In genomic region chr18:75915941-75916640, GRCh38 we compare ENCODE assay signal across 9 cellular contexts.
DNase-seq lines count a peak whose midpoint lies in the region; ATAC-seq and TF ChIP-seq lines count a peak whose summit lies in the region.
"Had no signal": no experiment of that assay in that cellular context is flagged by ENCODE, and none has a peak within 500 bp of the region (broad histone marks: within the 10 kb centered on the region; RNA-seq: fewer than 3 reads in every experiment).

No MANE protein-coding gene starts in this region.

- no peak for TF ChIP-seq EP300 in esophagus muscularis mucosa (IDR thresholded peaks at IDR 0.05)

- H3K36me3 ChIP-seq in esophagus muscularis mucosa: no peaks in the 10 kb centered on the region
- H3K36me3 ChIP-seq in neural progenitor cell: no peaks in the 10 kb centered on the region

- peak overlapping the region; percentile 83 for H3K4me3 Mint-ChIP-seq in neural progenitor cell
- H3K4me3 Mint-ChIP-seq in activated T-helper 17 cell treated with anti-CD3 and anti-CD28 coated beads, Interleukin-2, amount 50 U/mL, for 72 hours: no peak overlapping the region

- CTCF ChIA-PET in HEK293T (lab: Yijun Ruan, JAX): no interaction called here

- no peaks in the 10 kb centered on the region for H4K20me1 ChIP-seq in neural progenitor cell (ENCODE audit: low read depth)

- H3K27me3 Mint-ChIP-seq in neural progenitor cell (ENCODE audit: insufficient read depth, low read depth): peaks cover 5% of the 10 kb centered on the region
- peaks cover 28% of the 10 kb centered on the region for H3K27me3 Mint-ChIP-seq in activated T-helper 17 cell treated with anti-CD3 and anti-CD28 coated beads, Interleukin-2, amount 50 U/mL, for 72 hours

- H3K4me3 ChIP-seq in AG10803 (ENCODE audit: low read length): peak overlapping the region; percentile 42
- peak overlapping the region; percentile 56 to 67 (median 58) for H3K4me3 ChIP-seq in esophagus muscularis mucosa
- H3K4me3 ChIP-seq in neural progenitor cell: peak overlapping the region; percentile 66

- H3K9me3 ChIP-seq in esophagus muscularis mucosa (no peaks in the 10 kb centered on the region), neural progenitor cell (ENCODE audit: low read depth) (no peaks in the 10 kb centered on the region)

- H2AFZ ChIP-seq in neural progenitor cell (replicated peaks): peak overlapping the region; percentile 99

- H3K36me3 Mint-ChIP-seq in neural progenitor cell: no peaks in the 10 kb centered on the region
- no peaks in the 10 kb centered on the region for H3K36me3 Mint-ChIP-seq in activated T-helper 17 cell treated with anti-CD3 and anti-CD28 coated beads, Interleukin-2, amount 50 U/mL, for 72 hours (ENCODE audit: low read depth)

- DNase-seq in AG10803 (ENCODE audit: low read depth): peak; percentile 1
- peak; percentile 66 for DNase-seq in NCI-H128 (lab: John Stamatoyannopoulos, UW; ENCODE audit: unreplicated experiment)
- DNase-seq in esophagus muscularis mucosa (ENCODE audit: extremely low spot score): peak; percentile 64
- DNase-seq in neural progenitor cell (ENCODE audit: low spot score): peak; percentile 96
- DNase-seq in HEK293T (ENCODE audit: extremely low spot score): no peak
- no peak for DNase-seq in RKO (ENCODE audit: low spot score)
- DNase-seq in left lobe of liver (ENCODE audit: low spot score): no peak
- DNase-seq: SHP77 treated with DMSO at 0.1 percent for 48 hours had no signal

- ATAC-seq in left lobe of liver: no peak
- no peak for ATAC-seq in activated T-helper 17 cell treated with anti-CD3 and anti-CD28 coated beads, Interleukin-2, amount 50 U/mL, for 72 hours (replicated peaks)

- no peaks in the 10 kb centered on the region for H3F3A ChIP-seq in neural progenitor cell (ENCODE audit: low read depth)

- TF ChIP-seq CTCF in AG10803 (conservative IDR thresholded peaks at IDR 0.05; ENCODE audit: low read length) (no peak), esophagus muscularis mucosa (IDR thresholded peaks at IDR 0.05) (no peak), neural progenitor cell (IDR thresholded peaks at IDR 0.05) (no peak)

- POLR2A ChIA-PET in HEK293T (lab: Yijun Ruan, JAX): no interaction called here

- H3K4me2 ChIP-seq in neural progenitor cell: peak overlapping the region; percentile 82

- H3K4me1 ChIP-seq in esophagus muscularis mucosa (peaks cover 0 to 13% (median 12%) of the 10 kb centered on the region in 4 donors), neural progenitor cell (no peaks in the 10 kb centered on the region)

- no peak overlapping the region for H3K27ac Mint-ChIP-seq in neural progenitor cell
- H3K27ac Mint-ChIP-seq in activated T-helper 17 cell treated with anti-CD3 and anti-CD28 coated beads, Interleukin-2, amount 50 U/mL, for 72 hours: no peak overlapping the region

- 10% methylated on average over 7 of the region's 80 CpGs for WGBS in esophagus muscularis mucosa

- H3K27me3 ChIP-seq in esophagus muscularis mucosa (peaks cover 0 to 12% (median 0%) of the 10 kb centered on the region in 4 donors), neural progenitor cell (peaks cover 22% of the 10 kb centered on the region)

- no peaks in the 10 kb centered on the region for H3K9me3 Mint-ChIP-seq in neural progenitor cell
- no peaks in the 10 kb centered on the region for H3K9me3 Mint-ChIP-seq in activated T-helper 17 cell treated with anti-CD3 and anti-CD28 coated beads, Interleukin-2, amount 50 U/mL, for 72 hours

- peaks cover 3% of the 10 kb centered on the region for H3K4me1 Mint-ChIP-seq in neural progenitor cell
- H3K4me1 Mint-ChIP-seq in activated T-helper 17 cell treated with anti-CD3 and anti-CD28 coated beads, Interleukin-2, amount 50 U/mL, for 72 hours: no peaks in the 10 kb centered on the region

- intact Hi-C loops in esophagus muscularis mucosa (cut with DNase I): no loop called here

- H3K79me2 ChIP-seq in neural progenitor cell (ENCODE audit: low read depth): no peaks in the 10 kb centered on the region

- TF ChIP-seq POLR2A in esophagus muscularis mucosa (IDR thresholded peaks at IDR 0.05; ENCODE audit: low read depth): no peak

- H3K27ac ChIP-seq in esophagus muscularis mucosa (replicated peaks in 1 of 4): no peak overlapping the region
- H3K27ac ChIP-seq in neural progenitor cell: no peak overlapping the region

- no peak overlapping the region for H3K9ac ChIP-seq in neural progenitor cell

TF ChIP-seq in HEK293T, 16 proteins besides CTCF, POLR2A, EP300 and RAD21:
- no peak for TF ChIP-seq FOXM1 (IDR thresholded peaks at IDR 0.05; ENCODE audit: borderline replicate concordance)
- TF ChIP-seq LEF1 (IDR thresholded peaks at IDR 0.05; ENCODE audit: borderline replicate concordance): no peak
- no peak for TF ChIP-seq ARNT (IDR thresholded peaks at IDR 0.05)
- no peak for TF ChIP-seq L3MBTL2 (conservative IDR thresholded peaks at IDR 0.05)
- no peak for TF ChIP-seq SP1 (IDR thresholded peaks at IDR 0.05)
- no peak for TF ChIP-seq FOXA1 (IDR thresholded peaks at IDR 0.05)
- no peak for TF ChIP-seq ELF4 (IDR thresholded peaks at IDR 0.05)
- TF ChIP-seq BHLHE40 (IDR thresholded peaks at IDR 0.05; ENCODE audit: borderline replicate concordance): no peak
- no peak for TF ChIP-seq CTBP1 (IDR thresholded peaks at IDR 0.05; ENCODE audit: borderline replicate concordance)
- no peak for TF ChIP-seq NFRKB (IDR thresholded peaks at IDR 0.05)
- no peak for TF ChIP-seq HDGF (IDR thresholded peaks at IDR 0.05; ENCODE audit: borderline replicate concordance)
- TF ChIP-seq, protein P1, sequence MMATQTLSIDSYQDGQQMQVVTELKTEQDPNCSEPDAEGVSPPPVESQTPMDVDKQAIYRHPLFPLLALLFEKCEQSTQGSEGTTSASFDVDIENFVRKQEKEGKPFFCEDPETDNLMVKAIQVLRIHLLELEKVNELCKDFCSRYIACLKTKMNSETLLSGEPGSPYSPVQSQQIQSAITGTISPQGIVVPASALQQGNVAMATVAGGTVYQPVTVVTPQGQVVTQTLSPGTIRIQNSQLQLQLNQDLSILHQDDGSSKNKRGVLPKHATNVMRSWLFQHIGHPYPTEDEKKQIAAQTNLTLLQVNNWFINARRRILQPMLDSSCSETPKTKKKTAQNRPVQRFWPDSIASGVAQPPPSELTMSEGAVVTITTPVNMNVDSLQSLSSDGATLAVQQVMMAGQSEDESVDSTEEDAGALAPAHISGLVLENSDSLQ (IDR thresholded peaks at IDR 0.05): no peak
TF ChIP-seq in HEK293T: peak in this region for 0.

Comparison
In these comparisons a context has a peak if more than half of its experiments do, and no peak if none do; other contexts are left out.
1. DNase-seq: peak in AG10803 (single experiment), NCI-H128 (single experiment), esophagus muscularis mucosa (single experiment) and neural progenitor cell (single experiment); none in HEK293T (single experiment), RKO (single experiment) and left lobe of liver (single experiment).
2. Peak in every context shown above with its lines, with median percentiles within 50 percentile points of each other: H3K4me3 ChIP-seq.